ENCODE assay signal across 1 cellular context in genomic region chr2:12296915-12297314, GRCh38.
TF ChIP-seq lines count a peak whose summit lies in the region.

No MANE protein-coding gene starts in this region.

TF ChIP-seq in HEK293, 187 proteins besides CTCF, POLR2A, EP300 and RAD21 (continued from another document and continues in another):
- TF ChIP-seq IKZF3 (tag by site-specific recombination; IDR thresholded peaks at IDR 0.05) (0 out of 2 replicates have a peak, but pooled peaks have one; percentile 19), ZNF548 (tag by site-specific recombination; IDR thresholded peaks at IDR 0.05) (no peak), ZBTB11 (tag by site-specific recombination; conservative IDR thresholded peaks at IDR 0.05; ENCODE audit: low read depth) (no peak), ZNF157 (tag by site-specific recombination; IDR thresholded peaks at IDR 0.05) (no peak), ZNF174 (tag by site-specific recombination; IDR thresholded peaks at IDR 0.05) (no peak), YY2 (tag by site-specific recombination; IDR thresholded peaks at IDR 0.05) (no peak), ZNF324 (tag by site-specific recombination; IDR thresholded peaks at IDR 0.05) (no peak; the same call in 1 of the 2 replicates), ZNF362 (tag by site-specific recombination; IDR thresholded peaks at IDR 0.05) (peak; percentile 54; the same call in 1 of the 2 replicates), TRIM28 (IDR thresholded peaks at IDR 0.05; ENCODE audit: borderline replicate concordance, low read length) (peak; percentile 87), HIC1 (tag by site-specific recombination; IDR thresholded peaks at IDR 0.05) (peak; percentile 80), HOXA7 (CRISPR knock-in tag; IDR thresholded peaks at IDR 0.05; ENCODE audit: borderline replicate concordance) (no peak), TCF7L2 (IDR thresholded peaks at IDR 0.05; ENCODE audit: borderline replicate concordance, low read depth, low read length) (no peak), ZNF560 (tag by site-specific recombination; IDR thresholded peaks at IDR 0.05; ENCODE audit: borderline replicate concordance) (no peak), ZNF26 (tag by site-specific recombination; IDR thresholded peaks at IDR 0.05) (no peak), GLIS1 (tag by site-specific recombination; IDR thresholded peaks at IDR 0.05) (peak; percentile 41; the same call in 1 of the 2 replicates), ZNF664 (tag by site-specific recombination; IDR thresholded peaks at IDR 0.05) (no peak), ZNF341 (tag by site-specific recombination; IDR thresholded peaks at IDR 0.05; ENCODE audit: low read depth) (no peak), ZSCAN5A (tag by site-specific recombination; IDR thresholded peaks at IDR 0.05) (no peak), ZNF488 (tag by site-specific recombination; IDR thresholded peaks at IDR 0.05) (no peak), ZBTB6 (tag by site-specific recombination; IDR thresholded peaks at IDR 0.05) (no peak), ZNF311 (tag by site-specific recombination; IDR thresholded peaks at IDR 0.05; ENCODE audit: borderline replicate concordance) (no peak), INSM2 (tag by site-specific recombination; IDR thresholded peaks at IDR 0.05) (peak; percentile 62; the same call in 1 of the 2 replicates), ZNF394 (tag by site-specific recombination; IDR thresholded peaks at IDR 0.05; ENCODE audit: borderline replicate concordance) (peak; percentile 85), ZBTB20 (tag by site-specific recombination; IDR thresholded peaks at IDR 0.05) (no peak), ZNF544 (tag by site-specific recombination; IDR thresholded peaks at IDR 0.05) (no peak), OSR2 (tag by site-specific recombination; IDR thresholded peaks at IDR 0.05) (peak; percentile 85), ZXDB (tag by site-specific recombination; IDR thresholded peaks at IDR 0.05) (peak; percentile 60), ZSCAN16 (tag by site-specific recombination; IDR thresholded peaks at IDR 0.05) (no peak), ZBTB1 (tag by site-specific recombination; IDR thresholded peaks at IDR 0.05) (no peak), ZNF280C (tag by site-specific recombination; IDR thresholded peaks at IDR 0.05) (no peak), ZNF555 (tag by site-specific recombination; conservative IDR thresholded peaks at IDR 0.05) (no peak), ZBTB21 (tag by site-specific recombination; IDR thresholded peaks at IDR 0.05) (peak; percentile 78), OVOL3 (tag by site-specific recombination; IDR thresholded peaks at IDR 0.05) (no peak), ZNF677 (tag by site-specific recombination; IDR thresholded peaks at IDR 0.05) (no peak), ZNF2 (tag by site-specific recombination; IDR thresholded peaks at IDR 0.05) (no peak), ZNF10 (tag by site-specific recombination; IDR thresholded peaks at IDR 0.05) (no peak), PBX3 (CRISPR knock-in tag; IDR thresholded peaks at IDR 0.05) (no peak), ZBTB49 (tag by site-specific recombination; IDR thresholded peaks at IDR 0.05; ENCODE audit: low read depth) (no peak)
